ENCODE assay signal across 8 cellular contexts in genomic region chr3:114809668-114810413, GRCh38.
DNase-seq lines count a peak whose midpoint lies in the region; ATAC-seq and TF ChIP-seq lines count a peak whose summit lies in the region.

No MANE protein-coding gene starts in this region.

- intact Hi-C loops in lower leg skin (cut with DNase I; ENCODE audit: low total_unique reads), result no loop called here
- intact Hi-C loops in adrenal gland (cut with DNase I), result no loop called here

- DNase-seq in GM04504 (ENCODE audit: low read depth), result peak; percentile 3
- peak; percentile 2 to 11 for DNase-seq in foreskin fibroblast
- DNase-seq in lower leg skin (ENCODE audit: low spot score in 2 of 2), result no peak
- no peak for DNase-seq in T-helper 2 cell treated with Interferon-gamma antibody and Interleukin-4, amounts not matched to agents 5 μg/mL and 100 μg/mL, for 36 hours (ENCODE audit: low spot score)
- DNase-seq in OCI-M2 (lab: John Stamatoyannopoulos, UW; ENCODE audit: unreplicated experiment), result no peak
- no peak for DNase-seq in adrenal gland

- peaks cover 0 to 10% (median 0%) of the 10 kb centered on the region in 3 donors for H3K9me3 ChIP-seq in adrenal gland (replicated peaks in 1 of 3)

- H3K27ac ChIP-seq in adrenal gland, result no peak overlapping the region

- H3K36me3 Mint-ChIP-seq in T-helper 2 cell treated with Interferon-gamma antibody and Interleukin-4, amounts not matched to agents 5 μg/mL and 100 μg/mL, for 36 hours (ENCODE audit: low read depth), result no peaks in the 10 kb centered on the region

- WGBS in lower leg skin, 2 donors, result 79 to 85% methylated on average over 5 of the region's 5 CpGs
- WGBS in adrenal gland, 4 donors, result 82 to 84% (median 84%) methylated on average over 5 of the region's 5 CpGs

- H3K27me3 Mint-ChIP-seq in T-helper 2 cell treated with Interferon-gamma antibody and Interleukin-4, amounts not matched to agents 5 μg/mL and 100 μg/mL, for 36 hours (ENCODE audit: low read depth), result no peaks in the 10 kb centered on the region

- H3K36me3 ChIP-seq in adrenal gland (replicated peaks in 1 of 2), result no peaks in the 10 kb centered on the region

- no peak overlapping the region for H3K27ac Mint-ChIP-seq in T-helper 2 cell treated with Interferon-gamma antibody and Interleukin-4, amounts not matched to agents 5 μg/mL and 100 μg/mL, for 36 hours

- H3K4me3 Mint-ChIP-seq in T-helper 2 cell treated with Interferon-gamma antibody and Interleukin-4, amounts not matched to agents 5 μg/mL and 100 μg/mL, for 36 hours, result no peak overlapping the region

- no peaks in the 10 kb centered on the region for H3K9me3 Mint-ChIP-seq in T-helper 2 cell treated with Interferon-gamma antibody and Interleukin-4, amounts not matched to agents 5 μg/mL and 100 μg/mL, for 36 hours

- TF ChIP-seq POLR2A in lower leg skin (IDR thresholded peaks at IDR 0.05), result no peak
- TF ChIP-seq POLR2A in adrenal gland (IDR thresholded peaks at IDR 0.05), result no peak

- no peak overlapping the region for H3K4me3 ChIP-seq in foreskin fibroblast (ENCODE audit: low read depth in 1 of 2, low read length in 2 of 2)
- H3K4me3 ChIP-seq in lower leg skin (ENCODE audit: low read depth, poor library complexity, severe bottlenecking), result no peak overlapping the region
- no peak overlapping the region for H3K4me3 ChIP-seq in adrenal gland

- peak; percentile 99 for ATAC-seq in GM19468 (IDR thresholded peaks at IDR 0.05; ENCODE audit: extremely low read depth, unreplicated experiment)
- ATAC-seq in HG03457 (IDR thresholded peaks at IDR 0.05; ENCODE audit: unreplicated experiment), result peak; percentile 99

- H3K27me3 ChIP-seq in adrenal gland, result no peaks in the 10 kb centered on the region

- no peaks in the 10 kb centered on the region for H3K4me1 ChIP-seq in adrenal gland (replicated peaks in 1 of 2)

- no peak for TF ChIP-seq CTCF in foreskin fibroblast (IDR thresholded peaks at IDR 0.05; ENCODE audit: low read depth, low read length)
- no peak for TF ChIP-seq CTCF in lower leg skin (IDR thresholded peaks at IDR 0.05)
- no peak for TF ChIP-seq CTCF in adrenal gland (IDR thresholded peaks at IDR 0.05)

- peaks cover 6% of the 10 kb centered on the region for H3K4me1 Mint-ChIP-seq in T-helper 2 cell treated with Interferon-gamma antibody and Interleukin-4, amounts not matched to agents 5 μg/mL and 100 μg/mL, for 36 hours (ENCODE audit: low read depth)

Comparison
In these comparisons a context has a peak if more than half of its experiments do, and no peak if none do; other contexts are left out.
1. DNase-seq: peak in GM04504 (single experiment) and foreskin fibroblast (2 of 2); none in lower leg skin (0 of 2), T-helper 2 cell treated with Interferon-gamma antibody and Interleukin-4, amounts not matched to agents 5 μg/mL and 100 μg/mL, for 36 hours (single experiment), OCI-M2 (single experiment) and adrenal gland (0 of 7).